ENCODE assay signal across 18 cellular contexts in genomic region chr10:1115262-1115955, GRCh38. TPM values are rescaled to one million over a fixed set of nuclear protein-coding genes. Genes with fewer than 3 reads are reported as not detected.
A peak's percentile ranks its signal among the peaks of the same experiment; 100 is the strongest.
DNase-seq lines count a peak whose midpoint lies in the region; ATAC-seq and TF ChIP-seq lines count a peak whose summit lies in the region.
"Had no signal": no experiment of that assay in that cellular context is flagged by ENCODE, and none has a peak within 500 bp of the region (broad histone marks: within the 10 kb centered on the region; RNA-seq: fewer than 3 reads in every experiment).

No MANE protein-coding gene starts in this region.

- ATAC-seq in HG02870 (IDR thresholded peaks at IDR 0.05; ENCODE audit: unreplicated experiment), result peak; percentile 99
- ATAC-seq in GM18519 (IDR thresholded peaks at IDR 0.05; ENCODE audit: low FRiP score, unreplicated experiment), result no peak
- ATAC-seq: A549, T-helper 17 cell had no signal

- H3K9me3 ChIP-seq in CD8-positive, alpha-beta memory T cell (ENCODE audit: low read length), result no peaks in the 10 kb centered on the region
- H3K9me3 ChIP-seq: A549, gastrocnemius medialis had no signal

- peaks cover 62% of the 10 kb centered on the region for H3K36me3 ChIP-seq in CD8-positive, alpha-beta memory T cell (ENCODE audit: insufficient read depth, low read length)

- no peak overlapping the region for H3K27ac ChIP-seq in coronary artery
- no peak overlapping the region for H3K27ac ChIP-seq in CD8-positive, alpha-beta memory T cell (ENCODE audit: low read depth, low read length)
- H3K27ac ChIP-seq: A549 had no signal

- peak overlapping the region; percentile 15 for H3K27ac Mint-ChIP-seq in T-helper 1 cell treated with Interleukin-12 subunit alpha and Interleukin-12 subunit beta and Interleukin-4 antibody, amounts not matched to agents 30 μg/mL and 1 μg/mL, for 36 hours
- H3K27ac Mint-ChIP-seq in osteocyte (ENCODE audit: unreplicated experiment), result no peak overlapping the region
- H3K27ac Mint-ChIP-seq in CD8-positive, alpha-beta memory T cell, result peak overlapping the region in 1 of 8 donors; percentile 43
- H3K27ac Mint-ChIP-seq: activated B cell treated with CpG ODN at 0.5 μM for 24 hours, T-helper 17 cell had no signal

- peaks cover 26% of the 10 kb centered on the region for H3K4me1 ChIP-seq in CD8-positive, alpha-beta memory T cell (ENCODE audit: insufficient read depth, low read length)

- TF ChIP-seq CTCF in coronary artery (IDR thresholded peaks at IDR 0.05) (no peak), osteocyte (IDR thresholded peaks at IDR 0.05) (no peak)

- POLR2A ChIA-PET in CD8-positive, alpha-beta memory T cell (lab: Charles Lee), result no interaction called here

- peaks cover 23% of the 10 kb centered on the region for H3K4me1 Mint-ChIP-seq in T-helper 1 cell treated with Interleukin-12 subunit alpha and Interleukin-12 subunit beta and Interleukin-4 antibody, amounts not matched to agents 30 μg/mL and 1 μg/mL, for 36 hours (ENCODE audit: low read depth)
- H3K4me1 Mint-ChIP-seq in osteocyte (ENCODE audit: unreplicated experiment), result peaks cover 11% of the 10 kb centered on the region
- peaks cover 31 to 64% (median 60%) of the 10 kb centered on the region in 3 donors for H3K4me1 Mint-ChIP-seq in CD8-positive, alpha-beta memory T cell
- H3K4me1 Mint-ChIP-seq: CD14-positive monocyte had no signal

- no peak for DNase-seq in T-helper 1 cell
- peak; percentile 36 for DNase-seq in coronary artery (ENCODE audit: low spot score)
- peak; percentile 59 for DNase-seq in osteocyte (ENCODE audit: extremely low spot score, unreplicated experiment)
- DNase-seq in CD8-positive, alpha-beta memory T cell, result no peak
- DNase-seq in SW480 (ENCODE audit: low spot score), result no peak
- DNase-seq: activated B cell treated with CpG ODN at 0.5 μM for 24 hours, DND-41, gastrocnemius medialis, left ventricle myocardium superior, NCI-H187, NCI-H446, Right ventricle myocardium superior, T-helper 17 cell had no signal

- H3K4me3 ChIP-seq in coronary artery, result no peak overlapping the region
- no peak overlapping the region for H3K4me3 ChIP-seq in CD8-positive, alpha-beta memory T cell (ENCODE audit: low read length)
- H3K4me3 ChIP-seq: A549, gastrocnemius medialis had no signal

- H3K27me3 Mint-ChIP-seq in T-helper 1 cell treated with Interleukin-12 subunit alpha and Interleukin-12 subunit beta and Interleukin-4 antibody, amounts not matched to agents 30 μg/mL and 1 μg/mL, for 36 hours (ENCODE audit: low read depth), result no peaks in the 10 kb centered on the region
- no peaks in the 10 kb centered on the region for H3K27me3 Mint-ChIP-seq in osteocyte (ENCODE audit: unreplicated experiment)
- no peaks in the 10 kb centered on the region for H3K27me3 Mint-ChIP-seq in CD8-positive, alpha-beta memory T cell
- H3K27me3 Mint-ChIP-seq: activated B cell treated with CpG ODN at 0.5 μM for 24 hours, T-helper 17 cell had no signal

- CTCF ChIA-PET in CD8-positive, alpha-beta memory T cell (lab: Charles Lee), result no interaction called here

- H3K4me3 Mint-ChIP-seq in T-helper 1 cell treated with Interleukin-12 subunit alpha and Interleukin-12 subunit beta and Interleukin-4 antibody, amounts not matched to agents 30 μg/mL and 1 μg/mL, for 36 hours, result no peak overlapping the region
- no peak overlapping the region for H3K4me3 Mint-ChIP-seq in osteocyte (ENCODE audit: unreplicated experiment)
- H3K4me3 Mint-ChIP-seq in CD8-positive, alpha-beta memory T cell, result no peak overlapping the region
- H3K4me3 Mint-ChIP-seq: activated B cell treated with CpG ODN at 0.5 μM for 24 hours, CD14-positive monocyte, T-helper 17 cell had no signal

- peaks cover 60% of the 10 kb centered on the region for H3K36me3 Mint-ChIP-seq in T-helper 1 cell treated with Interleukin-12 subunit alpha and Interleukin-12 subunit beta and Interleukin-4 antibody, amounts not matched to agents 30 μg/mL and 1 μg/mL, for 36 hours (ENCODE audit: low read depth)
- peaks cover 54% of the 10 kb centered on the region for H3K36me3 Mint-ChIP-seq in osteocyte (ENCODE audit: unreplicated experiment)
- H3K36me3 Mint-ChIP-seq in CD8-positive, alpha-beta memory T cell, result peaks cover 8 to 94% (median 25%) of the 10 kb centered on the region in 3 donors

- no peaks in the 10 kb centered on the region for H3K9me3 Mint-ChIP-seq in T-helper 1 cell treated with Interleukin-12 subunit alpha and Interleukin-12 subunit beta and Interleukin-4 antibody, amounts not matched to agents 30 μg/mL and 1 μg/mL, for 36 hours
- no peaks in the 10 kb centered on the region for H3K9me3 Mint-ChIP-seq in osteocyte (ENCODE audit: unreplicated experiment)
- no peaks in the 10 kb centered on the region for H3K9me3 Mint-ChIP-seq in CD8-positive, alpha-beta memory T cell
- H3K9me3 Mint-ChIP-seq: activated B cell treated with CpG ODN at 0.5 μM for 24 hours, CD14-positive monocyte had no signal

- no peaks in the 10 kb centered on the region for H3K27me3 ChIP-seq in CD8-positive, alpha-beta memory T cell (ENCODE audit: insufficient read depth, low read length, poor library complexity, severe bottlenecking)
- H3K27me3 ChIP-seq: gastrocnemius medialis had no signal

RNA-seq across cellular contexts. Expression of gene WDR37, which starts 59.2 kb away (rescaled TPM):
- 13.6 and 15.3 TPM in 2 replicates for total RNA-seq in osteocyte
- 10 to 100 TPM; 14.5 to 15.8 TPM for total RNA-seq in CD8-positive, alpha-beta memory T cell
- polyA plus RNA-seq in CD8-positive, alpha-beta memory T cell, result 21.7 TPM

Comparison
In these comparisons a context has a peak if more than half of its experiments do, and no peak if none do; other contexts are left out.
1. DNase-seq: peak in coronary artery (single experiment) and osteocyte (single experiment); none in T-helper 1 cell (0 of 5), CD8-positive, alpha-beta memory T cell (0 of 5) and SW480 (single experiment).